ENCODE assay signal across 9 cellular contexts in the genomic region with DNA sequence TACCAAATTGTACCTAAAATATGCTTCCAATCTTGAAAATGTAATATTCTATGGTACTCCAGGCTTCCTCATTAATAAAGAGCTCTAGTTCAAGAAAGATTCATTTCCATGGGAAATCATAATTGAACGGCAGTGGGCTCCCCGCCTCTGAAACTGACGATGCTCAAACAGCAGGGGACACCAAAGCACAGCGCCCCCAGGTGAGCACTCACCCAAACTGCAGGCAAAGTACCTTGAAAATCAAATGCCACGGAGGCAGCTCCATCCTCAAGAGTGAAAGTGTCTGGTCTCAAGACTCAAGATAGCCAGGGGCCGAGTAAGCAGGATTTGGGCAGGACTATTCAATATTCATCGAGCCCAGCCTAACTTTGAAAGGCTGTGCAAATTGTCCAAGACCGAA.
DNase-seq lines count a peak whose midpoint lies in the region; ATAC-seq, FAIRE-seq and TF ChIP-seq lines count a peak whose summit lies in the region.
"Had no signal": no experiment of that assay in that cellular context is flagged by ENCODE, and none has a peak within 500 bp of the region (broad histone marks: within the 10 kb centered on the region; RNA-seq: fewer than 3 reads in every experiment).

No MANE protein-coding gene starts in this region.

- no peak for TF ChIP-seq POLR2A in HepG2 (IDR thresholded peaks at IDR 0.05; ENCODE audit: insufficient read depth in 1 of 2, low read depth in 2 of 2, low read length in 2 of 2)

- H3K27me3 ChIP-seq in BJ (ENCODE audit: control insufficient read depth, insufficient read depth, low read length) = peaks cover 4% of the 10 kb centered on the region
- peaks cover 9 to 78% of the 10 kb centered on the region in 2 experiments; a peak in 4 of 5 replicates for H3K27me3 ChIP-seq in HepG2 (ENCODE audit: control insufficient read depth in 1 of 2, insufficient read depth in 2 of 2, low read length in 2 of 2)

- no peak overlapping the region for H3K4me2 ChIP-seq in HepG2 (ENCODE audit: low read depth, low read length)

- WGBS in HepG2 (ENCODE audit: low lambda C conversion rate) = 3% methylated on average over 8 of the region's 8 CpGs

- H3K27ac ChIP-seq in HepG2 (ENCODE audit: extremely low read length, insufficient read depth, low read length) = no peak overlapping the region
- H3K27ac ChIP-seq: skin epidermis had no signal

- no peaks in the 10 kb centered on the region for H3K36me3 ChIP-seq in BJ (ENCODE audit: control insufficient read depth, insufficient read depth, low read length)
- no peaks in the 10 kb centered on the region for H3K36me3 ChIP-seq in HepG2 (replicated peaks in 1 of 2; ENCODE audit: control insufficient read depth in 1 of 2, insufficient read depth in 2 of 2, low read length in 2 of 2)

- ATAC-seq in HepG2 (no peak), HG02610 (IDR thresholded peaks at IDR 0.05; ENCODE audit: unreplicated experiment) (no peak), GM19395 (IDR thresholded peaks at IDR 0.05; ENCODE audit: unreplicated experiment) (no peak)

- CTCF ChIA-PET in BJ (lab: Yijun Ruan, JAX) = no interaction called here
- CTCF ChIA-PET in HepG2 (lab: Yijun Ruan, JAX; ENCODE audit: low intra/inter-chr PET ratio, low total read pairs) = interaction anchor here (1.3 kb wide), 1 partner anchor 199 kb away, joined by 4 read pairs; no protein-coding TSS in a partner anchor

- H2AFZ ChIP-seq in HepG2 (ENCODE audit: low read length) = no peak overlapping the region

- POLR2A ChIA-PET in BJ (lab: Charles Lee) = no interaction called here
- POLR2A ChIA-PET in HepG2 (lab: Yijun Ruan, JAX) = no interaction called here

- no peaks in the 10 kb centered on the region for H3K79me2 ChIP-seq in HepG2 (ENCODE audit: insufficient read depth, low read length)

- no peak overlapping the region for H3K4me3 ChIP-seq in BJ (ENCODE audit: low read depth, low read length)
- H3K4me3 ChIP-seq in HepG2 (replicated peaks in 1 of 3; ENCODE audit: insufficient read depth in 1 of 3, low read depth in 2 of 3, low read length in 3 of 3) = no peak overlapping the region
- H3K4me3 ChIP-seq: skin epidermis had no signal

- no peak for TF ChIP-seq RAD21 in HepG2 (CRISPR knock-in tag; IDR thresholded peaks at IDR 0.05)

- TF ChIP-seq EP300 in HepG2 (IDR thresholded peaks at IDR 0.05; ENCODE audit: low read depth in 2 of 2, low read length in 2 of 2) (no peak), HepG2 (CRISPR knock-in tag; IDR thresholded peaks at IDR 0.05; ENCODE audit: borderline replicate concordance) (no peak)

- intact Hi-C loops in HepG2 (cut with micrococcal nuclease; ENCODE audit: unreplicated experiment) = no loop called here

- H3K9ac ChIP-seq in HepG2 (ENCODE audit: insufficient read depth, low read depth, low read length) = no peak overlapping the region

- DNase-seq in BJ (ENCODE audit: low read depth) = no peak
- peak; percentile 2 for DNase-seq in activated T-helper 9 cell treated with anti-CD3 and anti-CD28 coated beads, Interleukin-2, amount 50 U/mL, for 16 hours (ENCODE audit: low read depth)
- no peak for DNase-seq in HepG2 (ENCODE audit: low spot score)
- no peak for DNase-seq in NCI-H1436 treated with DMSO at 0.1 percent for 48 hours (lab: John Stamatoyannopoulos, UW)
- DNase-seq in NCI-H1436 (lab: John Stamatoyannopoulos, UW) = no peak

- no peaks in the 10 kb centered on the region for H3K4me1 ChIP-seq in HepG2 (ENCODE audit: insufficient read depth, low read length)

- no peak for FAIRE-seq in HepG2 (lab: Jason Lieb, UNC)

- in situ Hi-C loops in HepG2 (cut with HindIII; ENCODE audit: extremely low pct_ligation_motif_present, low pct_unique_long_range_greater_than_20kb) = no loop called here

- H4K20me1 ChIP-seq in HepG2 (ENCODE audit: insufficient read depth, low read length) = no peaks in the 10 kb centered on the region

- peak; percentile 50 for TF ChIP-seq CTCF in BJ (IDR thresholded peaks at IDR 0.05; ENCODE audit: insufficient read depth, low read depth, low read length)
- TF ChIP-seq CTCF in LNCAP (IDR thresholded peaks at IDR 0.05) = peak; percentile 35; the same call in 1 of the 2 replicates
- peak; percentile 50 for TF ChIP-seq CTCF in HepG2 (CRISPR knock-in tag; IDR thresholded peaks at IDR 0.05)

- H3K9me3 ChIP-seq in HepG2 (ENCODE audit: low read length) = no peaks in the 10 kb centered on the region

- BruUV-seq in HepG2 (replicated peaks; lab: Mats Ljungman, UMichigan) = no TSS peak

TF ChIP-seq in HepG2, 621 proteins besides CTCF, POLR2A, EP300 and RAD21:
- TF ChIP-seq STAG1 (CRISPR knock-in tag; IDR thresholded peaks at IDR 0.05) (peak; percentile 36), ZNF317 (CRISPR knock-in tag; IDR thresholded peaks at IDR 0.05) (no peak)
